Comparison of ENCODE assay signal across 20 cellular contexts in genomic region chr10:96697438-96697837, GRCh38. TPM values are rescaled to one million over a fixed set of nuclear protein-coding genes. Genes with fewer than 3 reads are reported as not detected.
"Had no signal": no experiment of that assay in that cellular context is flagged by ENCODE, and none has a peak within 500 bp of the region (broad histone marks: within the 10 kb centered on the region; RNA-seq: fewer than 3 reads in every experiment).

No MANE protein-coding gene starts in this region.

- H3K36me3 ChIP-seq: ascending aorta, suprapubic skin, transverse colon, uterus had no signal

- H3K4me1 ChIP-seq: ascending aorta, foreskin keratinocyte, suprapubic skin, uterus had no signal

- H3K9me3 ChIP-seq: ascending aorta, spleen, suprapubic skin, transverse colon, uterus had no signal

- H3K4me1 Mint-ChIP-seq: mesothelial cell of epicardium had no signal

- H3K4me3 ChIP-seq: ascending aorta, coronary artery, lung, suprapubic skin, transverse colon, uterus had no signal

- ATAC-seq: foreskin keratinocyte; left lobe of liver; stimulated activated naive CD8-positive, alpha-beta T cell treated with anti-CD3 and anti-CD28 coated beads, Interleukin-15, Interleukin-2, amounts not matched to agents 100 U/mL and 50 U/mL, for 24 hours had no signal

- H3K27ac ChIP-seq: ascending aorta, coronary artery, foreskin keratinocyte, suprapubic skin, transverse colon, uterus had no signal

- DNase-seq: activated CD4-positive, alpha-beta T cell treated with anti-CD3 and anti-CD28 coated beads, Interleukin-2, amount 50 U/mL, for 4 hours; activated gamma-delta T cell; foreskin keratinocyte; glutamatergic neuron; hypothalamus; retina; spleen; stimulated activated CD4-positive, alpha-beta T cell treated with anti-CD3 and anti-CD28 coated beads, Interleukin-4, amount 100 ng/mL, for 4 hours; stimulated activated naive CD8-positive, alpha-beta T cell treated with anti-CD3 and anti-CD28 coated beads, Interleukin-15, Interleukin-2, amounts not matched to agents 100 U/mL and 50 U/mL, for 24 hours; transverse colon; uterus had no signal

- H3K36me3 Mint-ChIP-seq: activated naive CD4-positive, alpha-beta T cell treated with anti-CD3 and anti-CD28 coated beads, Interleukin-2, amount 50 U/mL, for 24 hours; mesothelial cell of epicardium had no signal

- H3K27me3 ChIP-seq: ascending aorta, spleen, suprapubic skin, transverse colon, uterus had no signal

- H3K9me3 Mint-ChIP-seq: activated naive CD4-positive, alpha-beta T cell treated with anti-CD3 and anti-CD28 coated beads, Interleukin-2, amount 50 U/mL, for 24 hours; central memory CD8-positive, alpha-beta T cell; mesothelial cell of epicardium had no signal

- H3K4me3 Mint-ChIP-seq: activated naive CD4-positive, alpha-beta T cell treated with anti-CD3 and anti-CD28 coated beads, Interleukin-2, amount 50 U/mL, for 24 hours; central memory CD8-positive, alpha-beta T cell; mesothelial cell of epicardium had no signal

- H3K27ac Mint-ChIP-seq: mesothelial cell of epicardium had no signal

- H3K27me3 Mint-ChIP-seq: activated naive CD4-positive, alpha-beta T cell treated with anti-CD3 and anti-CD28 coated beads, Interleukin-2, amount 50 U/mL, for 24 hours; central memory CD8-positive, alpha-beta T cell had no signal

RNA-seq across cellular contexts. Expression of gene PIK3AP1, which starts 22.9 kb away (rescaled TPM):
- polyA plus RNA-seq: keratinocyte had no signal
